In genomic region chr4:22030321-22030720, GRCh38 we compare ENCODE assay signal across 24 cellular contexts.
DNase-seq lines count a peak whose midpoint lies in the region; ATAC-seq lines count a peak whose summit lies in the region.
"Had no signal": no experiment of that assay in that cellular context is flagged by ENCODE, and none has a peak within 500 bp of the region (broad histone marks: within the 10 kb centered on the region; RNA-seq: fewer than 3 reads in every experiment).

No MANE protein-coding gene starts in this region.

- in situ Hi-C loops in Caki2 (cut with HindIII; ENCODE audit: low pct_unique_long_range_greater_than_20kb, low sequenced_read_pairs) = no loop called here

- no peaks in the 10 kb centered on the region for H3K9me3 ChIP-seq in iPS-18a (ENCODE audit: control insufficient read depth, low read depth, low read length)
- H3K9me3 ChIP-seq: prostate gland, thyroid gland had no signal

- H3K27me3 ChIP-seq in iPS-18a (ENCODE audit: control insufficient read depth, insufficient read depth, low read length) = no peaks in the 10 kb centered on the region
- H3K27me3 ChIP-seq: BLaER1 treated with 17β-estradiol and CSF1 and Interleukin-3, amounts not matched to agents 10 nM and 100 nM; thyroid gland had no signal

- no peaks in the 10 kb centered on the region for H3K36me3 ChIP-seq in iPS-18a (ENCODE audit: control insufficient read depth, low read depth, low read length)
- H3K36me3 ChIP-seq: BLaER1 treated with 17β-estradiol and CSF1 and Interleukin-3, amounts not matched to agents 10 nM and 100 nM; prostate gland; thyroid gland had no signal

- peaks cover 12% of the 10 kb centered on the region for H3K4me1 ChIP-seq in iPS-18a (ENCODE audit: control insufficient read depth, low read depth, low read length)
- H3K4me1 ChIP-seq: BLaER1 treated with 17β-estradiol and CSF1 and Interleukin-3, amounts not matched to agents 10 nM and 100 nM; prostate gland; thyroid gland had no signal

- ATAC-seq in GM19351 (IDR thresholded peaks at IDR 0.05; ENCODE audit: unreplicated experiment) (no peak), HG03135 (IDR thresholded peaks at IDR 0.05; ENCODE audit: unreplicated experiment) (no peak), HG03378 (IDR thresholded peaks at IDR 0.05; ENCODE audit: unreplicated experiment) (no peak), HG03520 (IDR thresholded peaks at IDR 0.05; ENCODE audit: unreplicated experiment) (no peak)
- ATAC-seq: activated CD4-positive, CD25-positive, alpha-beta regulatory T cell treated with anti-CD3 and anti-CD28 coated beads, Interleukin-2, amount 50 U/mL, for 24 hours; HepG2; stimulated activated naive CD8-positive, alpha-beta T cell treated with anti-CD3 and anti-CD28 coated beads, Interleukin-15, amount 100 ng/mL, for 72 hours had no signal

- H3K9ac ChIP-seq in iPS-18a (ENCODE audit: low read length) = no peak overlapping the region
- H3K9ac ChIP-seq: BLaER1 treated with 17β-estradiol and CSF1 and Interleukin-3, amounts not matched to agents 10 nM and 100 nM; GM23248 had no signal

- H3K4me3 ChIP-seq in iPS-18a (ENCODE audit: low read length) = peak overlapping the region; percentile 33
- H3K4me3 ChIP-seq: BLaER1 treated with 17β-estradiol and CSF1 and Interleukin-3, amounts not matched to agents 10 nM and 100 nM; GM23248; prostate gland; thyroid gland had no signal

- DNase-seq in Caki2 (ENCODE audit: low read depth) = peak; percentile 7
- peak; percentile 66 for DNase-seq in NCI-H146 (lab: John Stamatoyannopoulos, UW)
- peak; percentile 82 for DNase-seq in NCI-H748 treated with DMSO at 0.1 percent for 48 hours (lab: John Stamatoyannopoulos, UW)
- DNase-seq: activated CD4-positive, alpha-beta memory T cell treated with anti-CD3 and anti-CD28 coated beads for 36 hours; activated effector memory CD4-positive, alpha-beta T cell treated with Interleukin-2 at 50 U/mL for 16 hours; activated naive CD8-positive, alpha-beta T cell treated with anti-CD3 and anti-CD28 coated beads, Interleukin-2, amount 10 ng/mL, durations not matched to agents 7 days and 5 days; central memory CD4-positive, alpha-beta T cell; GM23248; NCI-H2107; NCI-H526 treated with DMSO at 0.1 percent for 48 hours; OCI-M1; Right ventricle myocardium superior; stimulated activated naive CD8-positive, alpha-beta T cell treated with anti-CD3 and anti-CD28 coated beads, Interleukin-15, amount 100 ng/mL, for 72 hours; thyroid gland had no signal

- H3K27ac ChIP-seq in iPS-18a (ENCODE audit: low read length) = no peak overlapping the region
- H3K27ac ChIP-seq: BLaER1 treated with 17β-estradiol and CSF1 and Interleukin-3, amounts not matched to agents 10 nM and 100 nM; GM23248; HL-60; prostate gland; thyroid gland had no signal

Comparison
In these comparisons a context has a peak if more than half of its experiments do, and no peak if none do; other contexts are left out.
1. DNase-seq: peak in every context shown above with its lines; median percentile 82 in NCI-H748 treated with DMSO at 0.1 percent for 48 hours; 66 in NCI-H146; 7 in Caki2.